18 cellular contexts compared by ENCODE assay signal in genomic region chr4:110359076-110359475, GRCh38.
DNase-seq lines count a peak whose midpoint lies in the region; ATAC-seq lines count a peak whose summit lies in the region.
"Had no signal": no experiment of that assay in that cellular context is flagged by ENCODE, and none has a peak within 500 bp of the region (broad histone marks: within the 10 kb centered on the region; RNA-seq: fewer than 3 reads in every experiment).

No MANE protein-coding gene starts in this region.

- ATAC-seq in esophagus mucosa (no peak), HG02852 (IDR thresholded peaks at IDR 0.05; ENCODE audit: unreplicated experiment) (no peak)
- ATAC-seq: A549; CD8-positive, alpha-beta T cell; GM12878 had no signal

- DNase-seq in NCI-H82 (lab: John Stamatoyannopoulos, UW) (peak; percentile 7), NCI-H82 treated with DMSO at 0.1 percent for 48 hours (lab: John Stamatoyannopoulos, UW; ENCODE audit: unreplicated experiment) (no peak), myocyte (ENCODE audit: low read depth) (peak; percentile 62)
- DNase-seq: AML-193; Caco-2; CD4-positive, alpha-beta T cell; CD8-positive, alpha-beta T cell; DMS 273 treated with DMSO at 0.1 percent for 48 hours; DMS153; DMS53; DMS79; DND-41; EL; GDM1 had no signal
